8 cellular contexts compared by ENCODE assay signal in genomic region chr7:144195212-144195872, GRCh38. TPM values are rescaled to one million over a fixed set of nuclear protein-coding genes. Genes with fewer than 3 reads are reported as not detected.
DNase-seq lines count a peak whose midpoint lies in the region; ATAC-seq, FAIRE-seq and TF ChIP-seq lines count a peak whose summit lies in the region.
"Not testable (repeated sequence)": the region's sequence is repeated elsewhere in the genome, so short reads cannot be mapped to it uniquely, and the experiment has no call there.

Gene ARHGEF35, minus strand, starts transcription at chr7:144195833. Its CDS starts 7,450 bp downstream, at chr7:144188383.

- H3K27ac Mint-ChIP-seq in Caco-2 (ENCODE audit: unreplicated experiment): not testable (repeated sequence)

- TF ChIP-seq POLR2A in body of pancreas (IDR thresholded peaks at IDR 0.05): not testable (repeated sequence)

- intact Hi-C loops in Caco-2 (cut with micrococcal nuclease; ENCODE audit: unreplicated experiment); body of pancreas (cut with DNase I); left colon (cut with DNase I, micrococcal nuclease): not testable (repeated sequence)

- BruUV-seq in Caco-2 (replicated peaks; lab: Mats Ljungman, UMichigan): not testable (repeated sequence)

- H3K9me3 Mint-ChIP-seq in Caco-2 (ENCODE audit: unreplicated experiment): not testable (repeated sequence)

- peak within 1 kb of the TSS in 1 of 4 donors; percentile 50 for H3K27ac ChIP-seq in body of pancreas
- not testable (repeated sequence) for H3K27ac ChIP-seq in small intestine (ENCODE audit: low read depth in 1 of 2, low read length in 1 of 2)

- POLR2A ChIA-PET in Caco-2 (lab: Charles Lee): not testable (repeated sequence)

- CTCF ChIA-PET in Caco-2 (lab: Charles Lee): not testable (repeated sequence)

- TF ChIP-seq CTCF in Caco-2 (IDR thresholded peaks at IDR 0.05; ENCODE audit: insufficient read depth in 1 of 2, low read depth in 1 of 2, low read length in 1 of 2, severe bottlenecking in 1 of 2, unreplicated experiment in 1 of 2); body of pancreas (IDR thresholded peaks at IDR 0.05): not testable (repeated sequence)

- H3K27me3 Mint-ChIP-seq in Caco-2 (ENCODE audit: insufficient read depth, unreplicated experiment): not testable (repeated sequence)

- H3K4me1 ChIP-seq in Caco-2; body of pancreas; small intestine (ENCODE audit: control insufficient read depth in 2 of 2, insufficient read depth in 1 of 2, low read depth in 1 of 2, low read length in 1 of 2): not testable (repeated sequence)

- H3K4me1 Mint-ChIP-seq in Caco-2 (ENCODE audit: low read depth, unreplicated experiment): not testable (repeated sequence)

- H3K9me3 ChIP-seq in Caco-2; body of pancreas; small intestine (ENCODE audit: control insufficient read depth, low read depth): not testable (repeated sequence)

- peak; percentile 73 for ATAC-seq in GM19452 (IDR thresholded peaks at IDR 0.05; ENCODE audit: unreplicated experiment)
- ATAC-seq in HG02642 (IDR thresholded peaks at IDR 0.05; ENCODE audit: poor library complexity, unreplicated experiment): peak; percentile 69
- ATAC-seq in HG03280 (IDR thresholded peaks at IDR 0.05; ENCODE audit: unreplicated experiment): peak; percentile 60
- peak; percentile 61 to 62 for ATAC-seq in activated CD4-positive, CD25-positive, alpha-beta regulatory T cell treated with anti-CD3 and anti-CD28 coated beads, Interleukin-2, amount 50 U/mL, for 24 hours
- peak; percentile 97 for ATAC-seq in body of pancreas
- peak; percentile 95 for ATAC-seq in left colon

- WGBS in body of pancreas, 2 donors: no CpG with 5 or more reads among the region's 51 CpGs
- 0% methylated on average over 15 of the region's 51 CpGs; no CpG with 5 or more reads in 2 of the 3 donors for WGBS in small intestine, 3 donors

- not testable (repeated sequence) for FAIRE-seq in small intestine (lab: Jason Lieb, UNC)

- peak within 1 kb of the TSS; percentile 57 for H3K4me3 Mint-ChIP-seq in Caco-2 (ENCODE audit: unreplicated experiment)

- peak within 1 kb of the TSS; percentile 18 for H3K4me3 ChIP-seq in Caco-2 (ENCODE audit: low read depth, low read length)
- not testable (repeated sequence) for H3K4me3 ChIP-seq in body of pancreas; small intestine (ENCODE audit: low read depth in 1 of 2, low read length in 2 of 2)

- not testable (repeated sequence) for H3K36me3 Mint-ChIP-seq in Caco-2 (ENCODE audit: insufficient read depth, unreplicated experiment)

- H3K36me3 ChIP-seq in Caco-2 (ENCODE audit: control insufficient read depth, insufficient read depth, low read length); body of pancreas (replicated peaks in 1 of 2; ENCODE audit: insufficient read depth in 1 of 2, low read depth in 2 of 2); small intestine (ENCODE audit: control insufficient read depth in 2 of 2, insufficient read depth in 2 of 2, low read length in 2 of 2): not testable (repeated sequence)

- not testable (repeated sequence) for H3K27me3 ChIP-seq in Caco-2 (replicated peaks; ENCODE audit: control insufficient read depth, insufficient read depth, low read length); body of pancreas; small intestine (ENCODE audit: control insufficient read depth in 2 of 2, insufficient read depth in 2 of 2, low read length in 2 of 2)

- peak; percentile 68 to 79 for DNase-seq in Caco-2
- DNase-seq in body of pancreas: peak in 2 of 4 donors; percentile 47 to 73
- DNase-seq in left colon, small intestine: not testable (repeated sequence)

RNA-seq across cellular contexts. Expression of gene ARHGEF35, which starts in this region (rescaled TPM):
- 15.7 and 20.5 TPM in 2 replicates for total RNA-seq in Caco-2 (2022)
- 1 to 10 TPM; 5.3 to 5.4 TPM for total RNA-seq in body of pancreas
- total RNA-seq in left colon: 10 to 100 TPM; 39.9 to 62.4 TPM
- polyA plus RNA-seq in small intestine: 10 to 100 TPM; 23.6 to 46.1 (median 38.6) TPM
